18 cellular contexts compared by ENCODE assay signal in the genomic region with DNA sequence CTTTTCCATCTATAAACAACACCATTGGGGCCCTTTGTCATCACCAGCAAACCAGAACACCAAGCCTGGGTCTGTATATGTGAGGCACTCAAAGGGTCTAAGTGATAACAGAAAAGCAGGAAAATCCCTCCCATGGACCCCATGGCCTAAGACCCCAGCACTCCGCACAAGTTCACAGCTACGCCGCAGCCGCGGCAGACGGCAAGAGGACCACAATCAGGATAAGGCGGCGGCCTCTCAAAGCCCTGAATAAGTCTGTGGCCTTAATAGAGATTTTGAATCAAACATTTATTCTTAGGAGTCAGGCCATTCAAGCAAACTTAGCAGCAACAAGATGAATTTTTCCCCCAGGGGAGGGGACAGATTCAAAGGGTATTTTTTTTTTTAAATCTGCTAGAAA. TPM values are rescaled to one million over a fixed set of nuclear protein-coding genes. Genes with fewer than 3 reads are reported as not detected.
"Had no signal": no experiment of that assay in that cellular context is flagged by ENCODE, and none has a peak within 500 bp of the region (broad histone marks: within the 10 kb centered on the region; RNA-seq: fewer than 3 reads in every experiment).

No MANE protein-coding gene starts in this region.

- H3K36me3 ChIP-seq: adrenal gland, neutrophil, sigmoid colon, suprapubic skin had no signal

- H3K27ac ChIP-seq: body of pancreas, neutrophil, suprapubic skin had no signal

- H3K9ac ChIP-seq: SK-N-SH had no signal

- H3K4me3 ChIP-seq: body of pancreas, sigmoid colon had no signal

- DNase-seq: activated CD4-positive, CD25-positive, alpha-beta regulatory T cell; activated naive CD4-positive, alpha-beta T cell treated with anti-CD3 and anti-CD28 coated beads, Interleukin-2, amount 50 U/mL, for 16 hours; adrenal gland; body of pancreas; sigmoid colon; SK-N-SH; stimulated activated CD4-positive, alpha-beta T cell treated with anti-CD3 and anti-CD28 coated beads, Interleukin-12 subunit alpha, Interleukin-12 subunit beta, amount 100 ng/mL, for 4 hours; stimulated activated naive CD4-positive, alpha-beta T cell had no signal

- H3K4me2 ChIP-seq: SK-N-SH had no signal

- H3K27ac Mint-ChIP-seq: memory B cell; T-helper 1 cell treated with Interleukin-12 subunit alpha and Interleukin-12 subunit beta and Interleukin-4 antibody, amounts not matched to agents 30 μg/mL and 1 μg/mL, for 36 hours had no signal

- H3K9me3 ChIP-seq: adrenal gland, body of pancreas, neutrophil, sigmoid colon, SK-N-SH, suprapubic skin had no signal

- ATAC-seq: body of pancreas, esophagus mucosa, left lobe of liver had no signal

- H3K9me3 Mint-ChIP-seq: memory B cell; T-helper 1 cell treated with Interleukin-12 subunit alpha and Interleukin-12 subunit beta and Interleukin-4 antibody, amounts not matched to agents 30 μg/mL and 1 μg/mL, for 36 hours had no signal

- H3K27me3 ChIP-seq: adrenal gland, body of pancreas, suprapubic skin had no signal

- H3K4me3 Mint-ChIP-seq: memory B cell; T-helper 1 cell treated with Interleukin-12 subunit alpha and Interleukin-12 subunit beta and Interleukin-4 antibody, amounts not matched to agents 30 μg/mL and 1 μg/mL, for 36 hours had no signal

RNA-seq across cellular contexts. Expression of a gene that starts 33.2 kb away (rescaled TPM):
- total RNA-seq: adrenal gland, body of pancreas, cerebellum, dermis microvascular lymphatic vessel endothelial cell, esophagus mucosa, left lobe of liver, posterior vena cava, sigmoid colon, suprapubic skin, urinary bladder had no signal
- polyA plus RNA-seq: SK-N-SH had no signal
